In the genomic region with DNA sequence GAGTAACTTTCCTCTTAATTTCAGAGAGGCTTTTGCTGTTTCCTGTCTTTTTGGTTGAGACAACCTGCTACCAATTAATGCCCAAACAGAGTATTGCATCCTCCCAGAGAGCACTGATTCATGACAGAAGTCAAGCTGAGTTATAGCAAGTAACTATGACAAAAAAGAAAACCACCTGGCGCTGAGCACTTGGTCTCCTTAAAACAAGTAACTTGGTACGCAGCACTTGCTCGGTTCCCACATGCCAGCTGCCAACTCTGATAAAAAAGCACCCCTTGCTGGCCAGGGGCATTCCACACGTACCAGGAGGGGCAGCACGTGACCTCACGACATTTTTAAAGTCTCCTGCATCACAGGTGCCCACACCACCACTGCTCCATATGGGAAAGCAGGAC, we compare ENCODE assay signal across 11 cellular contexts. TPM values are rescaled to one million over a fixed set of nuclear protein-coding genes. Genes with fewer than 3 reads are reported as not detected.
A peak's percentile ranks its signal among the peaks of the same experiment; 100 is the strongest.
DNase-seq lines count a peak whose midpoint lies in the region; ATAC-seq, FAIRE-seq and TF ChIP-seq lines count a peak whose summit lies in the region.
"Had no signal": no experiment of that assay in that cellular context is flagged by ENCODE, and none has a peak within 500 bp of the region (broad histone marks: within the 10 kb centered on the region; RNA-seq: fewer than 3 reads in every experiment).

No MANE protein-coding gene starts in this region.

- H3K27me3 ChIP-seq in pancreas: no peaks in the 10 kb centered on the region

- intact Hi-C loops in pancreas (cut with DNase I): no loop called here

- H3K27ac ChIP-seq in pancreas: peak overlapping the region in 2 of 4 donors; percentile 14 to 46
- H3K27ac ChIP-seq: HL-60 had no signal

- ATAC-seq in GM19043 (IDR thresholded peaks at IDR 0.05; ENCODE audit: low read depth, unreplicated experiment) (peak; percentile 69), GM21723 (IDR thresholded peaks at IDR 0.05; ENCODE audit: unreplicated experiment) (peak; percentile 67), HG03378 (IDR thresholded peaks at IDR 0.05; ENCODE audit: unreplicated experiment) (peak; percentile 70), pancreas (peak; percentile 78 to 93 (median 82)), left lobe of liver (no peak)
- ATAC-seq: CD8-positive, alpha-beta T cell had no signal

- WGBS in pancreas, 2 donors: 22 to 41% methylated on average over 6 of the region's 6 CpGs

- H3K4me3 ChIP-seq in pancreas: peak overlapping the region in 1 of 4 donors; percentile 14

- H3K36me3 ChIP-seq in pancreas: peaks cover 0 to 7% (median 0%) of the 10 kb centered on the region in 3 donors

- no peak for TF ChIP-seq CTCF in pancreas (IDR thresholded peaks at IDR 0.05)

- peaks cover 3 to 19% (median 16%) of the 10 kb centered on the region in 3 donors for H3K4me1 ChIP-seq in pancreas

- no peaks in the 10 kb centered on the region for H3K9me3 ChIP-seq in pancreas

- FAIRE-seq in pancreas (lab: Jason Lieb, UNC): no peak
- FAIRE-seq: frontal cortex had no signal

- DNase-seq in pancreas: peak in 3 of 6 donors; percentile 54 to 68 (median 68)
- no peak for DNase-seq in left lobe of liver (ENCODE audit: low spot score)
- no peak for DNase-seq in OCI-M2 (lab: John Stamatoyannopoulos, UW; ENCODE audit: unreplicated experiment)
- no peak for DNase-seq in NCI-H524 treated with DMSO at 0.1 percent for 48 hours (lab: John Stamatoyannopoulos, UW)
- DNase-seq: activated naive CD8-positive, alpha-beta T cell treated with anti-CD3 and anti-CD28 coated beads, Interleukin-2, amount 10 ng/mL, durations not matched to agents 7 days and 5 days; CD8-positive, alpha-beta T cell had no signal

RNA-seq across cellular contexts. Expression of gene MYO5C, which starts 13.5 kb away (rescaled TPM):
- total RNA-seq in pancreas: 10 to 100 TPM; 32.6 to 52.7 (median 41.3) TPM
- 10 to 100 TPM; 12.7 to 12.8 TPM for polyA plus RNA-seq in pancreas
- total RNA-seq in left lobe of liver: 6.3 TPM
